Comparison of ENCODE assay signal across 15 cellular contexts in genomic region chr7:96508371-96508770, GRCh38.
DNase-seq lines count a peak whose midpoint lies in the region; FAIRE-seq and TF ChIP-seq lines count a peak whose summit lies in the region.
"Had no signal": no experiment of that assay in that cellular context is flagged by ENCODE, and none has a peak within 500 bp of the region (broad histone marks: within the 10 kb centered on the region; RNA-seq: fewer than 3 reads in every experiment).

No MANE protein-coding gene starts in this region.

- POLR2A ChIA-PET in RWPE1 (lab: Yijun Ruan, JAX; ENCODE audit: low non-redundant PET) = no interaction called here

- DNase-seq in D721Med (ENCODE audit: insufficient read length, low spot score) = no peak
- DNase-seq in M059J (ENCODE audit: low read depth) = peak; percentile 10
- peak; percentile 49 for DNase-seq in RWPE1 (ENCODE audit: low spot score)
- peak; percentile 3 for DNase-seq in fibroblast of pulmonary artery (ENCODE audit: low read depth)
- DNase-seq in NCI-H524 treated with DMSO at 0.1 percent for 48 hours (lab: John Stamatoyannopoulos, UW) = no peak
- no peak for DNase-seq in frontal cortex (ENCODE audit: low spot score in 2 of 2)
- no peak for DNase-seq in endodermal cell
- DNase-seq: activated CD4-positive, CD25-positive, alpha-beta regulatory T cell; anterior cingulate cortex; CD4-positive, CD25-positive, alpha-beta regulatory T cell had no signal

- no peak overlapping the region for H3K27ac Mint-ChIP-seq in endodermal cell
- H3K27ac Mint-ChIP-seq: activated T-helper 2 cell treated with anti-CD3 and anti-CD28 coated beads, Interferon-gamma antibody, Interleukin-2, Interleukin-4, amounts not matched to agents 10 μg/mL and 5 μg/mL and 100 μg/mL, durations not matched to agents 14 hours and 24 hours and 36 hours; CD4-positive, CD25-positive, alpha-beta regulatory T cell; T-helper 1 cell treated with Interleukin-12 subunit alpha and Interleukin-12 subunit beta and Interleukin-4 antibody, amounts not matched to agents 30 μg/mL and 1 μg/mL, for 36 hours had no signal

- H3K36me3 ChIP-seq in endodermal cell (ENCODE audit: control insufficient read depth, insufficient read depth, low read length) = no peaks in the 10 kb centered on the region

- CTCF ChIA-PET in RWPE1 (lab: Yijun Ruan, JAX) = interaction anchor here (0.6 to 0.7 kb wide), 2 partner anchors 15 to 57 kb away, joined by 3 read pairs; no protein-coding TSS in a partner anchor

- H3K4me3 ChIP-seq in fibroblast of pulmonary artery (replicated peaks; ENCODE audit: low read depth, low read length) (no peak overlapping the region), endodermal cell (ENCODE audit: low read length) (no peak overlapping the region)
- H3K4me3 ChIP-seq: GM12878, hepatocyte had no signal

- H3K27me3 Mint-ChIP-seq in endodermal cell (ENCODE audit: insufficient read depth) = no peaks in the 10 kb centered on the region

- H3K4me1 Mint-ChIP-seq in endodermal cell = no peaks in the 10 kb centered on the region
- H3K4me1 Mint-ChIP-seq: CD4-positive, CD25-positive, alpha-beta regulatory T cell had no signal

- no peaks in the 10 kb centered on the region for H3K4me1 ChIP-seq in endodermal cell (ENCODE audit: control insufficient read depth, insufficient read depth, low read length)

- FAIRE-seq in D721Med (lab: Jason Lieb, UNC) (peak; percentile 41), frontal cortex (lab: Jason Lieb, UNC) (no peak)
- FAIRE-seq: endothelial cell of umbilical vein, GM12878 had no signal

- no peaks in the 10 kb centered on the region for H3K9me3 ChIP-seq in endodermal cell (ENCODE audit: control insufficient read depth, low read length)

- H3K27me3 ChIP-seq in endodermal cell (ENCODE audit: control insufficient read depth, insufficient read depth, low read length, poor library complexity, severe bottlenecking) = no peaks in the 10 kb centered on the region
- H3K27me3 ChIP-seq: hepatocyte had no signal

- no peak overlapping the region for H3K9ac ChIP-seq in endodermal cell (ENCODE audit: extremely low read depth, low read length, poor library complexity, severe bottlenecking)

- no peaks in the 10 kb centered on the region for H3K36me3 Mint-ChIP-seq in endodermal cell (ENCODE audit: low read depth)
- H3K36me3 Mint-ChIP-seq: CD4-positive, CD25-positive, alpha-beta regulatory T cell had no signal

- TF ChIP-seq CTCF in D721Med (IDR thresholded peaks at IDR 0.05; ENCODE audit: insufficient read depth, missing control alignments) (no peak), RWPE1 (conservative IDR thresholded peaks at IDR 0.05; ENCODE audit: low read depth) (no peak), fibroblast of pulmonary artery (IDR thresholded peaks at IDR 0.05; ENCODE audit: low read length, missing control alignments) (no peak), endodermal cell (conservative IDR thresholded peaks at IDR 0.05) (no peak)

- 97% methylated on average over 1 of the region's 1 CpG; no CpG with 5 or more reads in 1 of the 2 experiments for WGBS in endodermal cell (ENCODE audit: insufficient coverage in 1 of 2, insufficient read length in 1 of 2), 2 experiments

- H3K9me3 Mint-ChIP-seq in endodermal cell = no peaks in the 10 kb centered on the region
- H3K9me3 Mint-ChIP-seq: activated T-helper 2 cell treated with anti-CD3 and anti-CD28 coated beads, Interferon-gamma antibody, Interleukin-2, Interleukin-4, amounts not matched to agents 10 μg/mL and 5 μg/mL and 100 μg/mL, durations not matched to agents 14 hours and 24 hours and 36 hours; CD4-positive, CD25-positive, alpha-beta regulatory T cell; T-helper 1 cell treated with Interleukin-12 subunit alpha and Interleukin-12 subunit beta and Interleukin-4 antibody, amounts not matched to agents 30 μg/mL and 1 μg/mL, for 36 hours had no signal

- H3K27ac ChIP-seq in RWPE1 (no peak overlapping the region), endodermal cell (ENCODE audit: low read depth, low read length) (no peak overlapping the region)
- H3K27ac ChIP-seq: hepatocyte had no signal

- H3K4me3 Mint-ChIP-seq in endodermal cell = no peak overlapping the region
- H3K4me3 Mint-ChIP-seq: CD4-positive, CD25-positive, alpha-beta regulatory T cell; T-helper 1 cell treated with Interleukin-12 subunit alpha and Interleukin-12 subunit beta and Interleukin-4 antibody, amounts not matched to agents 30 μg/mL and 1 μg/mL, for 36 hours had no signal

Comparison
In these comparisons a context has a peak if more than half of its experiments do, and no peak if none do; other contexts are left out.
1. DNase-seq: peak in M059J (single experiment), RWPE1 (single experiment) and fibroblast of pulmonary artery (single experiment); none in D721Med (single experiment), NCI-H524 treated with DMSO at 0.1 percent for 48 hours (single experiment), frontal cortex (0 of 2) and endodermal cell (single experiment).